ENCODE assay signal across 24 cellular contexts in genomic region chr3:81300324-81300927, GRCh38.
DNase-seq lines count a peak whose midpoint lies in the region; ATAC-seq, FAIRE-seq and TF ChIP-seq lines count a peak whose summit lies in the region.
"Had no signal": no experiment of that assay in that cellular context is flagged by ENCODE, and none has a peak within 500 bp of the region (broad histone marks: within the 10 kb centered on the region; RNA-seq: fewer than 3 reads in every experiment).

No MANE protein-coding gene starts in this region.

- H3K79me2 ChIP-seq in GM23248 (ENCODE audit: insufficient read depth), result no peaks in the 10 kb centered on the region
- no peaks in the 10 kb centered on the region for H3K79me2 ChIP-seq in PC-9 (ENCODE audit: low read depth)
- H3K79me2 ChIP-seq in HepG2 (ENCODE audit: insufficient read depth, low read length), result no peaks in the 10 kb centered on the region

- H3K4me2 ChIP-seq in GM23248 (ENCODE audit: unreplicated experiment), result no peak overlapping the region
- peak overlapping the region; percentile 16; the same call in 1 of the 2 replicates for H3K4me2 ChIP-seq in PC-9
- peak overlapping the region; percentile 59 for H3K4me2 ChIP-seq in HepG2 (ENCODE audit: low read depth, low read length)
- H3K4me2 ChIP-seq: neural progenitor cell had no signal

- intact Hi-C loops in PC-9 (cut with micrococcal nuclease; ENCODE audit: unreplicated experiment) (no loop called here), HepG2 (cut with micrococcal nuclease; ENCODE audit: unreplicated experiment) (loop anchor here (1.0 to 2.0 kb wide), 2 partner anchors 51 to 82 kb away; no protein-coding TSS in a partner anchor)

- ATAC-seq in HepG2 (peak; percentile 89), HG03432 (IDR thresholded peaks at IDR 0.05; ENCODE audit: unreplicated experiment) (no peak)
- ATAC-seq: activated T-cell treated with anti-CD3 and anti-CD28 coated beads, Interleukin-2, amount 50 U/mL, for 72 hours; HCT116; psoas muscle; stimulated activated naive CD8-positive, alpha-beta T cell treated with anti-CD3 and anti-CD28 coated beads, Interleukin-15, amount 100 ng/mL, for 72 hours had no signal

- FAIRE-seq in HepG2 (lab: Jason Lieb, UNC), result peak; percentile 87
- FAIRE-seq: D721Med had no signal

- H3K27me3 ChIP-seq in GM23248 (replicated peaks; ENCODE audit: insufficient read depth), result no peaks in the 10 kb centered on the region
- no peaks in the 10 kb centered on the region for H3K27me3 ChIP-seq in PC-9 (ENCODE audit: insufficient read depth, low read depth)
- H3K27me3 ChIP-seq in HepG2 (ENCODE audit: control insufficient read depth in 1 of 2, insufficient read depth in 2 of 2, low read length in 2 of 2), result peaks cover 0 to 9% of the 10 kb centered on the region in 2 experiments; a peak in 1 of 5 replicates
- H3K27me3 ChIP-seq: adrenal gland, breast epithelium, colonic mucosa, neural progenitor cell, tibial nerve had no signal

- TF ChIP-seq EP300 in HepG2 (IDR thresholded peaks at IDR 0.05; ENCODE audit: low read depth in 2 of 2, low read length in 2 of 2) (peak; percentile 93 to 99), HepG2 (CRISPR knock-in tag; IDR thresholded peaks at IDR 0.05; ENCODE audit: borderline replicate concordance) (peak; percentile 99)

- no peaks in the 10 kb centered on the region for H3K9me2 ChIP-seq in GM23248 (ENCODE audit: insufficient read depth)
- no peaks in the 10 kb centered on the region for H3K9me2 ChIP-seq in PC-9 (ENCODE audit: insufficient read depth)

- no peak for TF ChIP-seq RAD21 in HepG2 (CRISPR knock-in tag; IDR thresholded peaks at IDR 0.05)

- H3K36me3 ChIP-seq in GM23248 (ENCODE audit: low read depth) (no peaks in the 10 kb centered on the region), PC-9 (ENCODE audit: low read depth) (no peaks in the 10 kb centered on the region), HepG2 (replicated peaks in 1 of 2; ENCODE audit: control insufficient read depth in 1 of 2, insufficient read depth in 2 of 2, low read length in 2 of 2) (no peaks in the 10 kb centered on the region)
- H3K36me3 ChIP-seq: adrenal gland, breast epithelium, colonic mucosa, neural progenitor cell, tibial nerve had no signal

- H3K9me3 ChIP-seq in GM23248 (ENCODE audit: low read depth) (no peaks in the 10 kb centered on the region), PC-9 (ENCODE audit: insufficient read depth, low read depth) (no peaks in the 10 kb centered on the region), HepG2 (ENCODE audit: low read length) (no peaks in the 10 kb centered on the region)
- H3K9me3 ChIP-seq: adrenal gland, breast epithelium, colonic mucosa, psoas muscle, tibial nerve had no signal

- no peak for TF ChIP-seq POLR2A in HepG2 (IDR thresholded peaks at IDR 0.05; ENCODE audit: insufficient read depth in 1 of 2, low read depth in 2 of 2, low read length in 2 of 2)

- POLR2A ChIA-PET in PC-9 (lab: Charles Lee; ENCODE audit: unreplicated experiment) (no interaction called here), HepG2 (lab: Yijun Ruan, JAX) (interaction anchor here (1.1 to 2.2 kb wide), 2 partner anchors 51 to 461 kb away, joined by 3 to 18 read pairs; partner anchors contain the start of gene GBE1)

- BruUV-seq in PC-9 (replicated peaks; lab: Mats Ljungman, UMichigan), result no TSS peak
- no TSS peak for BruUV-seq in HepG2 (replicated peaks; lab: Mats Ljungman, UMichigan)

- in situ Hi-C loops in GM23248 (cut with MboI), result no loop called here
- in situ Hi-C loops in HepG2 (cut with HindIII; ENCODE audit: extremely low pct_ligation_motif_present, low pct_unique_long_range_greater_than_20kb), result no loop called here

- H3K4me1 ChIP-seq in GM23248 (ENCODE audit: insufficient read depth), result no peaks in the 10 kb centered on the region; the same call in 1 of the 2 replicates
- no peaks in the 10 kb centered on the region for H3K4me1 ChIP-seq in PC-9 (replicated peaks; ENCODE audit: insufficient read depth)
- peaks cover 28% of the 10 kb centered on the region for H3K4me1 ChIP-seq in HepG2 (ENCODE audit: insufficient read depth, low read length)
- H3K4me1 ChIP-seq: adrenal gland, breast epithelium, colonic mucosa, psoas muscle, tibial nerve had no signal

- no peak overlapping the region for H3K27ac ChIP-seq in GM23248
- no peak overlapping the region for H3K27ac ChIP-seq in PC-9
- H3K27ac ChIP-seq in HepG2 (ENCODE audit: extremely low read length, insufficient read depth, low read length), result peak overlapping the region; percentile 45
- no peak overlapping the region for H3K27ac ChIP-seq in substantia nigra (ENCODE audit: low read depth, low read length, poor library complexity, severe bottlenecking)
- H3K27ac ChIP-seq: adrenal gland, breast epithelium, colonic mucosa, HL-60, neural progenitor cell, psoas muscle, tibial nerve, VCaP had no signal

- H4K20me1 ChIP-seq in GM23248 (ENCODE audit: insufficient read depth), result no peaks in the 10 kb centered on the region
- no peaks in the 10 kb centered on the region for H4K20me1 ChIP-seq in PC-9 (ENCODE audit: insufficient read depth)
- H4K20me1 ChIP-seq in HepG2 (ENCODE audit: insufficient read depth, low read length), result no peaks in the 10 kb centered on the region

- H2AFZ ChIP-seq in GM23248 (0 out of 2 replicates have a peak overlapping the region, but pooled peaks have one; percentile 9), PC-9 (no peak overlapping the region; the same call in 1 of the 2 replicates), HepG2 (ENCODE audit: low read length) (no peak overlapping the region)
- H2AFZ ChIP-seq: neural progenitor cell had no signal

- WGBS in GM23248 (ENCODE audit: low coverage in 1 of 2, low lambda C conversion rate in 2 of 2, missing lambda C conversion rate in 2 of 2), 2 experiments, result 52 to 54% methylated on average over 8 of the region's 8 CpGs
- WGBS in HepG2 (ENCODE audit: low lambda C conversion rate), result 0% methylated on average over 8 of the region's 8 CpGs

- H3K9ac ChIP-seq in GM23248 (no peak overlapping the region), HepG2 (ENCODE audit: insufficient read depth, low read depth, low read length) (no peak overlapping the region)
- H3K9ac ChIP-seq: neural progenitor cell had no signal

- CTCF ChIA-PET in PC-9 (lab: Charles Lee), result no interaction called here
- CTCF ChIA-PET in HepG2 (lab: Yijun Ruan, JAX; ENCODE audit: low intra/inter-chr PET ratio, low total read pairs), result no interaction called here

- DNase-seq in GM23248 (no peak), NCI-H1417 treated with DMSO at 0.1 percent for 48 hours (lab: John Stamatoyannopoulos, UW) (peak; percentile 15), PC-9 (no peak), HepG2 (ENCODE audit: low spot score) (peak; percentile 96), ecto neural progenitor cell (ENCODE audit: low spot score) (no peak), substantia nigra (lab: John Stamatoyannopoulos, UW) (no peak), nucleus accumbens (lab: John Stamatoyannopoulos, UW) (no peak)
- DNase-seq: activated CD4-positive, alpha-beta T cell treated with anti-CD3 and anti-CD28 coated beads, Interleukin-2, amount 10 ng/mL, durations not matched to agents 24 days and 14 days; activated naive CD4-positive, alpha-beta T cell treated with Interleukin-2 at 50 U/mL for 16 hours; activated T-cell treated with anti-CD3 and anti-CD28 coated beads, Interleukin-2, amount 50 U/mL, for 72 hours; adrenal gland; colonic mucosa; endodermal cell; mammary epithelial cell; psoas muscle; stimulated activated naive CD8-positive, alpha-beta T cell treated with anti-CD3 and anti-CD28 coated beads, Interleukin-15, amount 100 ng/mL, for 72 hours had no signal

- H3F3A ChIP-seq in GM23248 (ENCODE audit: insufficient read depth) (no peaks in the 10 kb centered on the region), PC-9 (ENCODE audit: insufficient read depth, low read depth) (no peaks in the 10 kb centered on the region)

- TF ChIP-seq CTCF in PC-9 (conservative IDR thresholded peaks at IDR 0.05) (no peak), HepG2 (CRISPR knock-in tag; IDR thresholded peaks at IDR 0.05) (no peak)

- H3K4me3 ChIP-seq in GM23248, result no peak overlapping the region
- no peak overlapping the region for H3K4me3 ChIP-seq in PC-9
- no peak overlapping the region; a peak in 1 of 6 replicates for H3K4me3 ChIP-seq in HepG2 (replicated peaks in 1 of 3; ENCODE audit: insufficient read depth in 1 of 3, low read depth in 2 of 3, low read length in 3 of 3)
- H3K4me3 ChIP-seq: adrenal gland, breast epithelium, colonic mucosa, neural progenitor cell, psoas muscle, tibial nerve had no signal

TF ChIP-seq in HepG2, 621 proteins besides CTCF, POLR2A, EP300 and RAD21 (continues in another document):
- TF ChIP-seq NFIB (CRISPR knock-in tag; IDR thresholded peaks at IDR 0.05; ENCODE audit: borderline replicate concordance), result no peak
- TF ChIP-seq ZMYM3 (CRISPR knock-in tag; IDR thresholded peaks at IDR 0.05), result peak; percentile 58
- TF ChIP-seq, protein P1, sequence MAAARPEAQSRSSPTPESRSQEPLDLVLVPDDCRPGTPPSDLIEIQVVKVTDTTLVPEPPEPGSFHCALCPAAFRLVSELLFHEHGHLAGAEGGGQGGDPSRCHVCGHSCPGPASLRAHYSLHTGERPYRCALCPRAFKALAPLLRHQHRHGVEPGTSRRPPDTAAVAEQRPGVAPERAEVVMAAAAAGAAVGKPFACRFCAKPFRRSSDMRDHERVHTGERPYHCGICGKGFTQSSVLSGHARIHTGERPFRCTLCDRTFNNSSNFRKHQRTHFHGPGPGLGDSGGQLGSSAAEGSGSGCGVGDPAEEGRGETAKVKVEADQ (CRISPR knock-in tag; IDR thresholded peaks at IDR 0.05; ENCODE audit: borderline replicate concordance), result no peak
- TF ChIP-seq MXD4 (CRISPR knock-in tag; IDR thresholded peaks at IDR 0.05), result peak; percentile 58; the same call in 1 of the 2 replicates
- TF ChIP-seq SETDB1 (CRISPR knock-in tag; IDR thresholded peaks at IDR 0.05; ENCODE audit: borderline replicate concordance), result 0 out of 2 replicates have a peak, but pooled peaks have one; percentile 34
- TF ChIP-seq, protein P2, sequence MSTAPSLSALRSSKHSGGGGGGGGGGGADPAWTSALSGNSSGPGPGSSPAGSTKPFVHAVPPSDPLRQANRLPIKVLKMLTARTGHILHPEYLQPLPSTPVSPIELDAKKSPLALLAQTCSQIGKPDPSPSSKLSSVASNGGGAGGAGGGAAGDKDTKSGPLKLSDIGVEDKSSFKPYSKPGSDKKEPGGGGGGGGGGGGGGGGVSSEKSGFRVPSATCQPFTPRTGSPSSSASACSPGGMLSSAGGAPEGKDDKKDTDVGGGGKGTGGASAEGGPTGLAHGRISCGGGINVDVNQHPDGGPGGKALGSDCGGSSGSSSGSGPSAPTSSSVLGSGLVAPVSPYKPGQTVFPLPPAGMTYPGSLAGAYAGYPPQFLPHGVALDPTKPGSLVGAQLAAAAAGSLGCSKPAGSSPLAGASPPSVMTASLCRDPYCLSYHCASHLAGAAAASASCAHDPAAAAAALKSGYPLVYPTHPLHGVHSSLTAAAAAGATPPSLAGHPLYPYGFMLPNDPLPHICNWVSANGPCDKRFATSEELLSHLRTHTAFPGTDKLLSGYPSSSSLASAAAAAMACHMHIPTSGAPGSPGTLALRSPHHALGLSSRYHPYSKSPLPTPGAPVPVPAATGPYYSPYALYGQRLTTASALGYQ (CRISPR knock-in tag; IDR thresholded peaks at IDR 0.05), result peak; percentile 100
- no peak; the same call in 1 of the 2 replicates for TF ChIP-seq AHR (CRISPR knock-in tag; IDR thresholded peaks at IDR 0.05)
- TF ChIP-seq SCMH1 (CRISPR knock-in tag; IDR thresholded peaks at IDR 0.05; ENCODE audit: borderline replicate concordance), result no peak
- no peak for TF ChIP-seq CCAR2 (optimal IDR thresholded peaks at IDR 0.05; ENCODE audit: low read depth, low read length)

Comparison
In these comparisons a context has a peak if more than half of its experiments do, and no peak if none do; other contexts are left out.
1. DNase-seq: peak in NCI-H1417 treated with DMSO at 0.1 percent for 48 hours (single experiment) and HepG2 (single experiment); none in GM23248 (single experiment), PC-9 (0 of 2), ecto neural progenitor cell (single experiment), substantia nigra (0 of 49) and nucleus accumbens (0 of 56).